In genomic region chr6:31621320-31621939, GRCh38 we compare ENCODE assay signal across 9 cellular contexts. TPM values are rescaled to one million over a fixed set of nuclear protein-coding genes. Genes with fewer than 3 reads are reported as not detected.
DNase-seq lines count a peak whose midpoint lies in the region; ATAC-seq lines count a peak whose summit lies in the region.
"Had no signal": no experiment of that assay in that cellular context is flagged by ENCODE, and none has a peak within 500 bp of the region (broad histone marks: within the 10 kb centered on the region; RNA-seq: fewer than 3 reads in every experiment).

No MANE protein-coding gene starts in this region.

- H3K4me3 ChIP-seq in BLaER1 (peak overlapping the region; percentile 98), MG63 (peak overlapping the region; percentile 85), duodenal mucosa (ENCODE audit: low read depth in 1 of 2, low read length in 2 of 2) (peak overlapping the region; percentile 88 to 97)

- peak overlapping the region; percentile 99 for H3K9ac ChIP-seq in BLaER1
- peak overlapping the region; percentile 98 to 99 for H3K9ac ChIP-seq in duodenal mucosa (ENCODE audit: low read depth in 1 of 2, low read length in 2 of 2)

- DNase-seq in MG63 (no peak), A172 (ENCODE audit: low spot score) (no peak), HuH-7 (ENCODE audit: low spot score) (no peak)
- DNase-seq in natural killer cell treated with Interleukin-12 subunit alpha and Interleukin-12 subunit beta and Interleukin-15 and Interleukin-18, amount 100 ng/mL, for 72 hours (ENCODE audit: low spot score), result no peak

- peak overlapping the region; percentile 98 for H3K4me2 ChIP-seq in BLaER1

- H3K9me3 Mint-ChIP-seq in natural killer cell treated with Interleukin-12 subunit alpha and Interleukin-12 subunit beta and Interleukin-15 and Interleukin-18, amount 100 ng/mL, for 72 hours, result no peaks in the 10 kb centered on the region

- no peaks in the 10 kb centered on the region for H3K27me3 ChIP-seq in BLaER1
- H3K27me3 ChIP-seq in MG63, result no peaks in the 10 kb centered on the region
- H3K27me3 ChIP-seq in duodenal mucosa (ENCODE audit: control insufficient read depth in 1 of 2, insufficient read depth in 2 of 2, low read length in 2 of 2), result no peaks in the 10 kb centered on the region

- peak overlapping the region; percentile 91 to 94 for H3K27ac Mint-ChIP-seq in natural killer cell treated with Interleukin-12 subunit alpha and Interleukin-12 subunit beta and Interleukin-15 and Interleukin-18, amount 100 ng/mL, for 72 hours

- H3K27ac ChIP-seq in BLaER1 (peak overlapping the region; percentile 99), duodenal mucosa (ENCODE audit: low read depth, low read length) (peak overlapping the region; percentile 95)

- peaks cover 23% of the 10 kb centered on the region for H3K36me3 Mint-ChIP-seq in natural killer cell treated with Interleukin-12 subunit alpha and Interleukin-12 subunit beta and Interleukin-15 and Interleukin-18, amount 100 ng/mL, for 72 hours

- peaks cover 22% of the 10 kb centered on the region for H3K4me1 ChIP-seq in BLaER1
- peaks cover 18 to 19% of the 10 kb centered on the region in 2 donors for H3K4me1 ChIP-seq in duodenal mucosa (ENCODE audit: control insufficient read depth in 1 of 2, insufficient read depth in 2 of 2, low read length in 2 of 2)

- no peaks in the 10 kb centered on the region for H3K9me3 ChIP-seq in BLaER1
- no peaks in the 10 kb centered on the region for H3K9me3 ChIP-seq in MG63
- H3K9me3 ChIP-seq in duodenal mucosa (ENCODE audit: control insufficient read depth in 1 of 2, low read length in 2 of 2), result no peaks in the 10 kb centered on the region

- peaks cover 55% of the 10 kb centered on the region for H4K20me1 ChIP-seq in BLaER1

- peaks cover 49% of the 10 kb centered on the region for H3K36me3 ChIP-seq in BLaER1
- H3K36me3 ChIP-seq in MG63, result peaks cover 47% of the 10 kb centered on the region
- peaks cover 29 to 40% of the 10 kb centered on the region in 2 donors for H3K36me3 ChIP-seq in duodenal mucosa (ENCODE audit: control insufficient read depth in 1 of 2, insufficient read depth in 2 of 2, low read length in 2 of 2)

- H3K27me3 Mint-ChIP-seq in natural killer cell treated with Interleukin-12 subunit alpha and Interleukin-12 subunit beta and Interleukin-15 and Interleukin-18, amount 100 ng/mL, for 72 hours, result no peaks in the 10 kb centered on the region

- no peak for ATAC-seq in natural killer cell treated with Interleukin-12 subunit alpha and Interleukin-12 subunit beta and Interleukin-15 and Interleukin-18, amount 100 ng/mL, for 72 hours
- ATAC-seq in HG03342 (IDR thresholded peaks at IDR 0.05; ENCODE audit: unreplicated experiment), result no peak
- no peak for ATAC-seq in HG03108 (IDR thresholded peaks at IDR 0.05; ENCODE audit: unreplicated experiment)

- peak overlapping the region; percentile 92 for H3K4me3 Mint-ChIP-seq in natural killer cell treated with Interleukin-12 subunit alpha and Interleukin-12 subunit beta and Interleukin-15 and Interleukin-18, amount 100 ng/mL, for 72 hours

- H3K4me1 Mint-ChIP-seq in natural killer cell treated with Interleukin-12 subunit alpha and Interleukin-12 subunit beta and Interleukin-15 and Interleukin-18, amount 100 ng/mL, for 72 hours (ENCODE audit: low read depth in 2 of 2), result peaks cover 22 to 30% of the 10 kb centered on the region in 2 donors

RNA-seq across cellular contexts. Expression of gene PRRC2A, which starts 0.9 kb away (rescaled TPM):
- total RNA-seq in MG63 (2014; rRNA removed; shearing (Covaris generic); ENCODE audit: low replicate concordance), result 17.1 and 18.2 TPM in 2 replicates
- total RNA-seq in natural killer cell treated with Interleukin-12 subunit alpha and Interleukin-12 subunit beta and Interleukin-15 and Interleukin-18, amount 100 ng/mL, for 72 hours, result 100 to 1,000 TPM; 224 to 345 TPM
- 46.7 and 55.9 TPM in 2 replicates for total RNA-seq in A172 (2014; rRNA removed; shearing (Covaris generic))

RNA-seq across cellular contexts. Expression of gene AIF1, which starts 6.4 kb away (rescaled TPM):
- total RNA-seq in MG63 (2014; rRNA removed; shearing (Covaris generic); ENCODE audit: low replicate concordance), result not detected in 2 replicates
- total RNA-seq in natural killer cell treated with Interleukin-12 subunit alpha and Interleukin-12 subunit beta and Interleukin-15 and Interleukin-18, amount 100 ng/mL, for 72 hours, result 10 to 100 TPM in 1 of 2 donors, 1 to 10 TPM in 1; 9.3 to 20.0 TPM
- not detected in 2 replicates for total RNA-seq in A172 (2014; rRNA removed; shearing (Covaris generic))

RNA-seq across cellular contexts. Expression of gene NCR3, which starts 28.6 kb away (rescaled TPM):
- not detected in 2 replicates for total RNA-seq in MG63 (2014; rRNA removed; shearing (Covaris generic); ENCODE audit: low replicate concordance)
- 10 to 100 TPM; 65.5 to 91.6 TPM for total RNA-seq in natural killer cell treated with Interleukin-12 subunit alpha and Interleukin-12 subunit beta and Interleukin-15 and Interleukin-18, amount 100 ng/mL, for 72 hours
- not detected in 2 replicates for total RNA-seq in A172 (2014; rRNA removed; shearing (Covaris generic))
- total RNA-seq: dermis microvascular lymphatic vessel endothelial cell had no signal

RNA-seq across cellular contexts. Expression of gene BAG6, which starts 31.0 kb away (rescaled TPM):
- 82.2 and 194 TPM in 2 replicates for total RNA-seq in MG63 (2014; rRNA removed; shearing (Covaris generic); ENCODE audit: low replicate concordance)
- total RNA-seq in natural killer cell treated with Interleukin-12 subunit alpha and Interleukin-12 subunit beta and Interleukin-15 and Interleukin-18, amount 100 ng/mL, for 72 hours, result 100 to 1,000 TPM; 284 to 337 TPM
- 176 and 186 TPM in 2 replicates for total RNA-seq in A172 (2014; rRNA removed; shearing (Covaris generic))

RNA-seq across cellular contexts. Expression of gene APOM, which starts 34.3 kb away (rescaled TPM):
- 0.56 TPM in 1 of 2 replicates, not detected in the other for total RNA-seq in MG63 (2014; rRNA removed; shearing (Covaris generic); ENCODE audit: low replicate concordance)
- total RNA-seq in natural killer cell treated with Interleukin-12 subunit alpha and Interleukin-12 subunit beta and Interleukin-15 and Interleukin-18, amount 100 ng/mL, for 72 hours, result 1 to 10 TPM in 1 of 2 donors, under 1 TPM in 1; 0.76 to 1.3 TPM
- 2.0 and 4.2 TPM in 2 replicates for total RNA-seq in A172 (2014; rRNA removed; shearing (Covaris generic))

Comparison
In these comparisons a context has a peak if more than half of its experiments do, and no peak if none do; other contexts are left out.
1. RNA of gene AIF1, which starts 6.4 kb away (total RNA-seq): 9.3 to 20.0 TPM in natural killer cell treated with Interleukin-12 subunit alpha and Interleukin-12 subunit beta and Interleukin-15 and Interleukin-18, amount 100 ng/mL, for 72 hours; not detected in MG63 and not detected in A172; every median in the first group is over 10 times any median in the second.
2. RNA of gene NCR3, which starts 28.6 kb away (total RNA-seq): 65.5 to 91.6 TPM in natural killer cell treated with Interleukin-12 subunit alpha and Interleukin-12 subunit beta and Interleukin-15 and Interleukin-18, amount 100 ng/mL, for 72 hours; not detected in MG63 and not detected in A172; every median in the first group is over 10 times any median in the second.
3. Peak in every context shown above with its lines, with median percentiles within 50 percentile points of each other: H3K4me3 ChIP-seq.